In genomic region chr4:18390655-18391369, GRCh38 we compare ENCODE assay signal across 23 cellular contexts.
A peak's percentile ranks its signal among the peaks of the same experiment; 100 is the strongest.
DNase-seq lines count a peak whose midpoint lies in the region; ATAC-seq, FAIRE-seq and TF ChIP-seq lines count a peak whose summit lies in the region.
"Had no signal": no experiment of that assay in that cellular context is flagged by ENCODE, and none has a peak within 500 bp of the region (broad histone marks: within the 10 kb centered on the region; RNA-seq: fewer than 3 reads in every experiment).

No MANE protein-coding gene starts in this region.

- H3K4me1 Mint-ChIP-seq in astrocyte (ENCODE audit: low read depth, unreplicated experiment), result peaks cover 6% of the 10 kb centered on the region
- peaks cover 7% of the 10 kb centered on the region for H3K4me1 Mint-ChIP-seq in Caco-2 (ENCODE audit: low read depth, unreplicated experiment)
- H3K4me1 Mint-ChIP-seq: activated CD4-positive, alpha-beta T cell treated with anti-CD3 and anti-CD28 coated beads, Interleukin-2, amount 10 ng/mL, durations not matched to agents 24 days and 14 days; CD4-positive, CD25-positive, alpha-beta regulatory T cell had no signal

- no peak for TF ChIP-seq RAD21 in HCT116 (IDR thresholded peaks at IDR 0.05; ENCODE audit: low read depth)

- H3K27ac Mint-ChIP-seq in astrocyte (ENCODE audit: unreplicated experiment), result peak overlapping the region; percentile 44
- H3K27ac Mint-ChIP-seq in Caco-2 (ENCODE audit: unreplicated experiment), result no peak overlapping the region
- H3K27ac Mint-ChIP-seq: activated CD4-positive, alpha-beta T cell treated with anti-CD3 and anti-CD28 coated beads, Interleukin-2, amount 10 ng/mL, durations not matched to agents 24 days and 14 days; CD4-positive, CD25-positive, alpha-beta regulatory T cell had no signal

- RAD21 ChIA-PET in HCT116 (lab: Charles Lee; ENCODE audit: low non-redundant PET in 1 of 2, low total read pairs in 2 of 2, uncharacterized antibody in 2 of 2, unreplicated experiment in 2 of 2), result no interaction called here

- H3K9me3 Mint-ChIP-seq in astrocyte (ENCODE audit: unreplicated experiment) (no peaks in the 10 kb centered on the region), Caco-2 (ENCODE audit: unreplicated experiment) (peaks cover 23% of the 10 kb centered on the region)
- H3K9me3 Mint-ChIP-seq: activated CD4-positive, alpha-beta T cell treated with anti-CD3 and anti-CD28 coated beads, Interleukin-2, amount 10 ng/mL, durations not matched to agents 24 days and 14 days had no signal

- CTCF ChIA-PET in HCT116 (lab: Charles Lee), result no interaction called here
- CTCF ChIA-PET in Caco-2 (lab: Charles Lee), result no interaction called here

- H3K4me2 ChIP-seq in HCT116 (ENCODE audit: low read length) (no peak overlapping the region), astrocyte (ENCODE audit: low read length) (peak overlapping the region; percentile 32)

- H3K36me3 ChIP-seq in HCT116 (ENCODE audit: control insufficient read depth in 1 of 2, insufficient read depth in 2 of 2, low read length in 2 of 2) (no peaks in the 10 kb centered on the region), astrocyte (ENCODE audit: insufficient read depth, low read length) (no peaks in the 10 kb centered on the region), Caco-2 (ENCODE audit: control insufficient read depth, insufficient read depth, low read length) (no peaks in the 10 kb centered on the region)
- H3K36me3 ChIP-seq: left lung, right atrium auricular region, SJSA1, stomach had no signal

- H3K27me3 Mint-ChIP-seq in astrocyte (ENCODE audit: low read depth, unreplicated experiment), result no peaks in the 10 kb centered on the region
- H3K27me3 Mint-ChIP-seq in Caco-2 (ENCODE audit: insufficient read depth, unreplicated experiment), result no peaks in the 10 kb centered on the region
- H3K27me3 Mint-ChIP-seq: activated CD4-positive, alpha-beta T cell treated with anti-CD3 and anti-CD28 coated beads, Interleukin-2, amount 10 ng/mL, durations not matched to agents 24 days and 14 days; CD4-positive, CD25-positive, alpha-beta regulatory T cell had no signal

- no peak for FAIRE-seq in astrocyte (lab: Jason Lieb, UNC)
- FAIRE-seq: A204.1 had no signal

- no peaks in the 10 kb centered on the region for H3K36me3 Mint-ChIP-seq in astrocyte (ENCODE audit: low read depth, unreplicated experiment)
- no peaks in the 10 kb centered on the region for H3K36me3 Mint-ChIP-seq in Caco-2 (ENCODE audit: insufficient read depth, unreplicated experiment)
- H3K36me3 Mint-ChIP-seq: CD4-positive, CD25-positive, alpha-beta regulatory T cell had no signal

- H3K9ac ChIP-seq in HCT116 (ENCODE audit: low read length) (no peak overlapping the region), astrocyte (ENCODE audit: low read length) (no peak overlapping the region)

- TF ChIP-seq CTCF in HCT116 (IDR thresholded peaks at IDR 0.05 in 2 of 3, conservative IDR thresholded peaks at IDR 0.05 in 1 of 3; ENCODE audit: borderline replicate concordance in 1 of 3, insufficient read depth in 1 of 3, low read depth in 2 of 3, low read length in 2 of 3), result no peak
- TF ChIP-seq CTCF in astrocyte (IDR thresholded peaks at IDR 0.05; ENCODE audit: insufficient read depth, low read depth, low read length), result no peak
- TF ChIP-seq CTCF in Caco-2 (IDR thresholded peaks at IDR 0.05; ENCODE audit: insufficient read depth in 1 of 2, low read depth in 1 of 2, low read length in 1 of 2, severe bottlenecking in 1 of 2, unreplicated experiment in 1 of 2), result no peak

- no peak overlapping the region for H3K4me3 Mint-ChIP-seq in astrocyte (ENCODE audit: unreplicated experiment)
- H3K4me3 Mint-ChIP-seq in Caco-2 (ENCODE audit: unreplicated experiment), result no peak overlapping the region
- H3K4me3 Mint-ChIP-seq: activated CD4-positive, alpha-beta T cell treated with anti-CD3 and anti-CD28 coated beads, Interleukin-2, amount 10 ng/mL, durations not matched to agents 24 days and 14 days; CD4-positive, CD25-positive, alpha-beta regulatory T cell had no signal

- BruUV-seq in HCT116 (replicated peaks; lab: Mats Ljungman, UMichigan) (no TSS peak), Caco-2 (replicated peaks; lab: Mats Ljungman, UMichigan) (no TSS peak)

- no peak for TF ChIP-seq POLR2A in HCT116 (IDR thresholded peaks at IDR 0.05; ENCODE audit: borderline replicate concordance, extremely low read depth, insufficient read depth, insufficient read length)

- no peaks in the 10 kb centered on the region for H3K9me2 ChIP-seq in HCT116 (ENCODE audit: insufficient read depth)

- H4K20me1 ChIP-seq in HCT116 (ENCODE audit: insufficient read depth) (no peaks in the 10 kb centered on the region), astrocyte (ENCODE audit: insufficient read depth, low read length) (no peaks in the 10 kb centered on the region)

- no peaks in the 10 kb centered on the region for H3K27me3 ChIP-seq in HCT116 (ENCODE audit: insufficient read depth, low read length)
- no peaks in the 10 kb centered on the region for H3K27me3 ChIP-seq in astrocyte (ENCODE audit: insufficient read depth, low read length)
- no peaks in the 10 kb centered on the region for H3K27me3 ChIP-seq in Caco-2 (replicated peaks; ENCODE audit: control insufficient read depth, insufficient read depth, low read length)
- H3K27me3 ChIP-seq: left lung, right atrium auricular region, SJSA1, stomach had no signal

- H3K27ac ChIP-seq in HCT116 (ENCODE audit: low read depth, low read length) (no peak overlapping the region), astrocyte (ENCODE audit: low read depth, low read length) (peak overlapping the region; percentile 46), substantia nigra (ENCODE audit: low read depth, low read length, poor library complexity, severe bottlenecking) (no peak overlapping the region)
- H3K27ac ChIP-seq: coronary artery, left lung, right atrium auricular region, SJSA1, stomach had no signal

- DNase-seq in A172 (ENCODE audit: low spot score) (peak; percentile 16), HCT116 (ENCODE audit: low read depth, low spot score) (peak; percentile 23), astrocyte (ENCODE audit: low read depth) (no peak), iPS DF 4.7 (ENCODE audit: extremely low read depth, low spot score) (peak; percentile 28), Caco-2 (no peak), substantia nigra (lab: John Stamatoyannopoulos, UW) (no peak), NCI-H82 (lab: John Stamatoyannopoulos, UW) (no peak)
- DNase-seq in activated CD4-positive, CD25-positive, alpha-beta regulatory T cell treated with anti-CD3 and anti-CD28 coated beads, Interleukin-2, amount 50 U/mL, for 72 hours, result no peak
- DNase-seq: activated CD4-positive, alpha-beta T cell treated with anti-CD3 and anti-CD28 coated beads, Interleukin-2, amount 10 ng/mL, durations not matched to agents 24 days and 14 days; activated CD8-positive, alpha-beta memory T cell treated with anti-CD3 and anti-CD28 coated beads, Interleukin-2, amount 50 U/mL, for 4 hours; activated gamma-delta T cell; CD4-positive, CD25-positive, alpha-beta regulatory T cell; left lung; mucosa of descending colon; NCI-H2029 treated with DMSO at 0.1 percent for 48 hours; NCI-H524; nucleus accumbens; stomach; T1000 had no signal

- no peak overlapping the region for H3K4me3 ChIP-seq in HCT116 (replicated peaks in 1 of 2; ENCODE audit: low read depth in 1 of 2, low read length in 2 of 2)
- H3K4me3 ChIP-seq in astrocyte (ENCODE audit: insufficient read depth, low read depth, low read length), result no peak overlapping the region
- H3K4me3 ChIP-seq in Caco-2 (ENCODE audit: low read depth, low read length), result no peak overlapping the region
- H3K4me3 ChIP-seq: coronary artery, left lung, mucosa of descending colon, right atrium auricular region, SJSA1, stomach had no signal

- intact Hi-C loops in HCT116 (cut with micrococcal nuclease), result no loop called here
- intact Hi-C loops in Caco-2 (cut with micrococcal nuclease; ENCODE audit: unreplicated experiment), result no loop called here

- no peak; the same call in 1 of the 2 replicates for ATAC-seq in HCT116
- ATAC-seq: left lung, mucosa of descending colon had no signal

- H3K79me2 ChIP-seq in HCT116 (ENCODE audit: insufficient read depth, low read length) (no peaks in the 10 kb centered on the region), astrocyte (ENCODE audit: insufficient read depth, low read length) (no peaks in the 10 kb centered on the region)

- H3K9me3 ChIP-seq in HCT116 (ENCODE audit: control insufficient read depth in 1 of 2, insufficient read depth in 1 of 2, low read depth in 1 of 2, low read length in 2 of 2) (no peaks in the 10 kb centered on the region), astrocyte (ENCODE audit: insufficient read depth, low read depth, low read length) (no peaks in the 10 kb centered on the region), Caco-2 (peaks cover 4% of the 10 kb centered on the region; the same call in 1 of the 2 replicates)
- H3K9me3 ChIP-seq: left lung, mucosa of descending colon, right atrium auricular region, stomach had no signal

- no peak overlapping the region for H2AFZ ChIP-seq in HCT116 (ENCODE audit: low read depth, low read length, poor library complexity, severe bottlenecking)
- no peak overlapping the region for H2AFZ ChIP-seq in astrocyte (ENCODE audit: low read depth, low read length)

- POLR2A ChIA-PET in HCT116 (lab: Charles Lee), result no interaction called here
- POLR2A ChIA-PET in Caco-2 (lab: Charles Lee), result no interaction called here

- H3K4me1 ChIP-seq in HCT116 (ENCODE audit: control insufficient read depth in 1 of 2, insufficient read depth in 2 of 2, low read length in 2 of 2), result no peaks in the 10 kb centered on the region
- no peaks in the 10 kb centered on the region for H3K4me1 ChIP-seq in astrocyte (ENCODE audit: insufficient read depth, low read length)
- no peaks in the 10 kb centered on the region; the same call in 1 of the 2 replicates for H3K4me1 ChIP-seq in Caco-2
- H3K4me1 ChIP-seq: left lung, right atrium auricular region, stomach had no signal

TF ChIP-seq in HCT116, 20 proteins besides CTCF, POLR2A, EP300 and RAD21 (continues in another document):
- TF ChIP-seq CEBPB (IDR thresholded peaks at IDR 0.05; ENCODE audit: low read depth), result no peak
- no peak for TF ChIP-seq ATF3 (IDR thresholded peaks at IDR 0.05)

Comparison
In these comparisons a context has a peak if more than half of its experiments do, and no peak if none do; other contexts are left out.
1. DNase-seq: peak in A172 (single experiment), HCT116 (single experiment) and iPS DF 4.7 (single experiment); none in astrocyte (single experiment), Caco-2 (0 of 2), activated CD4-positive, CD25-positive, alpha-beta regulatory T cell treated with anti-CD3 and anti-CD28 coated beads, Interleukin-2, amount 50 U/mL, for 72 hours (single experiment), substantia nigra (0 of 49) and NCI-H82 (single experiment).